ENCODE assay signal across 1 cellular context in genomic region chr5:140806834-140807775, GRCh38.
TF ChIP-seq lines count a peak whose summit lies in the region.

Gene PCDHA4, plus strand, starts transcription at chr5:140807068.

TF ChIP-seq in H1, 55 proteins besides CTCF, POLR2A, EP300 and RAD21 (continued from another document):
- TF ChIP-seq SAP30 (IDR thresholded peaks at IDR 0.05; ENCODE audit: insufficient read depth, insufficient replicate concordance, low read length), result no peak
- TF ChIP-seq CHD7 (IDR thresholded peaks at IDR 0.05; ENCODE audit: insufficient replicate concordance, low read length), result no peak
- TF ChIP-seq GABPA (IDR thresholded peaks at IDR 0.05; ENCODE audit: borderline replicate concordance, insufficient read depth, low read length), result no peak
- peak; percentile 56; the same call in 1 of the 2 replicates for TF ChIP-seq POLR2AphosphoS5 (IDR thresholded peaks at IDR 0.05; ENCODE audit: low read depth, low read length)
- no peak for TF ChIP-seq SRF (IDR thresholded peaks at IDR 0.05; ENCODE audit: low read depth, low read length)
- TF ChIP-seq RBBP5 (IDR thresholded peaks at IDR 0.05; ENCODE audit: borderline replicate concordance, low read depth, low read length), result no peak
- no peak for TF ChIP-seq EZH2 (IDR thresholded peaks at IDR 0.05; ENCODE audit: low read depth, low read length, severe bottlenecking)
- 0 out of 2 replicates have a peak, but pooled peaks have one; percentile 32 for TF ChIP-seq TEAD4 (IDR thresholded peaks at IDR 0.05; ENCODE audit: low read depth, low read length)
- TF ChIP-seq CBX5 (IDR thresholded peaks at IDR 0.05; ENCODE audit: low read depth, low read length), result no peak
- no peak for TF ChIP-seq ATF3 (IDR thresholded peaks at IDR 0.05; ENCODE audit: insufficient read depth, low read depth, low read length)
- no peak for TF ChIP-seq SIN3A (conservative IDR thresholded peaks at IDR 0.05 in 1 of 2, IDR thresholded peaks at IDR 0.05 in 1 of 2; ENCODE audit: low read depth in 1 of 2, low read length in 2 of 2)
- no peak for TF ChIP-seq EGR1 (IDR thresholded peaks at IDR 0.05; ENCODE audit: borderline replicate concordance, low read depth, low read length)
- no peak for TF ChIP-seq ZNF274 (IDR thresholded peaks at IDR 0.05; ENCODE audit: borderline replicate concordance, extremely low read depth, low read length)
- peak; percentile 75 for TF ChIP-seq KDM4A (IDR thresholded peaks at IDR 0.05; ENCODE audit: low read depth, low read length, severe bottlenecking)
- 0 out of 2 replicates have a peak, but pooled peaks have one; percentile 31 for TF ChIP-seq ATF2 (IDR thresholded peaks at IDR 0.05; ENCODE audit: low read length)
- no peak for TF ChIP-seq SUZ12 (IDR thresholded peaks at IDR 0.05; ENCODE audit: low read length)
- no peak for TF ChIP-seq CTBP2 (IDR thresholded peaks at IDR 0.05; ENCODE audit: borderline replicate concordance, insufficient read depth, insufficient read length, low read length)
- TF ChIP-seq ASH2L (IDR thresholded peaks at IDR 0.05; ENCODE audit: low read length), result peak; percentile 40
- no peak for TF ChIP-seq JUND (IDR thresholded peaks at IDR 0.05; ENCODE audit: low read length)
